ENCODE assay signal across 23 cellular contexts in the genomic region with DNA sequence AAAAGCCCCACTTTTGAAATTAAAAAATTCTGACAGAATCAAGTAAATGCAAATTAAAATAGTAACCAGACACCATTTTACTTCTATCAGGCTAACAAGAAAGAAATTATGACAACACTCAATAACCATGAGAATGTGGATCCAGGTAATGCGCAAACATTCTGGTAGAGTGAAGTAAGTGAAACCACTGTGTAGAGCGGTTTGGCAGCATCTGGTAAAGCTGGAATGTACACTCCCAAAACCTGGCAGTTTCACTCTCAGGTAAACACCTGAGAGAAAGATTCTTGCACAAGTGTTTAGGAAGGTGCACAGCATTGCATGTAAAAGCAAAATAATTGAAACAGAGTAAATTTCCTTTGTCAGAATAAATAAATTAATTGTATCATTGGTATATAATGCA.
"Had no signal": no experiment of that assay in that cellular context is flagged by ENCODE, and none has a peak within 500 bp of the region (broad histone marks: within the 10 kb centered on the region; RNA-seq: fewer than 3 reads in every experiment).

No MANE protein-coding gene starts in this region.

- H3K27me3 ChIP-seq: brain microvascular endothelial cell, SJSA1 had no signal

- ATAC-seq: activated CD8-positive, alpha-beta memory T cell treated with anti-CD3 and anti-CD28 coated beads, Interleukin-2, amount 10 ng/mL, durations not matched to agents 7 days and 5 days; SK-N-SH treated with all-trans-retinoic acid at 6 μM for 48 hours had no signal

- H3K27ac ChIP-seq: brain microvascular endothelial cell, PC-9, SJSA1 had no signal

- H3K4me2 ChIP-seq: PC-9 had no signal

- DNase-seq: activated B cell treated with CpG ODN at 0.5 μM for 24 hours; activated CD4-positive, alpha-beta T cell treated with anti-CD3 and anti-CD28 coated beads for 1 hour; activated CD4-positive, alpha-beta T cell treated with anti-CD3 and anti-CD28 coated beads, Interleukin-2, amount 10 ng/mL, durations not matched to agents 24 days and 14 days; activated CD4-positive, alpha-beta T cell treated with anti-CD3 and anti-CD28 coated beads, Interleukin-2, amount 50 U/mL, for 48 hours; activated CD8-positive, alpha-beta memory T cell treated with anti-CD3 and anti-CD28 coated beads, Interleukin-2, amount 10 ng/mL, durations not matched to agents 7 days and 5 days; activated effector memory CD4-positive, alpha-beta T cell treated with Interleukin-2 at 50 U/mL for 16 hours; activated naive CD4-positive, alpha-beta T cell treated with Interleukin-2 at 50 U/mL for 16 hours; activated T-cell treated with anti-CD3 and anti-CD28 coated beads, Interleukin-2, amount 50 U/mL, for 24 hours; brain microvascular endothelial cell; cerebellar nuclear complex; MM.1S; NCI-H1105; NCI-H1436; NCI-H1694 treated with DMSO at 0.1 percent for 48 hours; NCI-H2029 treated with DMSO at 0.1 percent for 48 hours; NCI-H345; NCI-H510A; NCI-H526 treated with DMSO at 0.1 percent for 48 hours; Right ventricle myocardium superior; SW 1271 had no signal

- H2AFZ ChIP-seq: PC-9 had no signal

- H3K36me3 ChIP-seq: brain microvascular endothelial cell, SJSA1 had no signal

- H3K4me3 ChIP-seq: PC-9, SJSA1 had no signal

- H3K4me1 ChIP-seq: SJSA1 had no signal
